In the genomic region with DNA sequence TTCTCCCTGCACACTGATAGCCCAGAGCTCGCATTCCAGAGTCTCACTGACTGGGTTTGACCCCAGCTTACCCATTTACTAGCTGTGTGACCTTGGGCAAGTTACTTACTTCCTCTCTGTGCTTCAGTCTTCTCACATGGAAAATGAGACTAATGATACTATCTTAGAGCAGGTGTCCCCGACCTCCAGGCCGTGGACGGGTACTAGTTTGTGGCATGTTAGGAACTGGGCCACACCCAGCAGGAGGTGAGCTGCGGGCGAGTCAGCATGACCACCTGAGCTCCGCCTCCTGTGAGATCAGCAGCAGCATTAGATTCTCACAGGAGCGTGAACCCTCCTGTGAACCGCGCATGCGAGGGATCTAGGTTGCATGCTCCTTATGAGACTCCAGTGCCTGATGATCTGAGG, we compare ENCODE assay signal across 12 cellular contexts. TPM values are rescaled to one million over a fixed set of nuclear protein-coding genes. Genes with fewer than 3 reads are reported as not detected.
DNase-seq lines count a peak whose midpoint lies in the region; ATAC-seq and TF ChIP-seq lines count a peak whose summit lies in the region.
"Had no signal": no experiment of that assay in that cellular context is flagged by ENCODE, and none has a peak within 500 bp of the region (broad histone marks: within the 10 kb centered on the region; RNA-seq: fewer than 3 reads in every experiment).

No MANE protein-coding gene starts in this region.

- no peaks in the 10 kb centered on the region for H3K27me3 Mint-ChIP-seq in activated CD8-positive, alpha-beta T cell treated with anti-CD3 and anti-CD28 coated beads, Interleukin-2, amount 10 ng/mL, durations not matched to agents 7 days and 5 days (ENCODE audit: low read depth)
- H3K27me3 Mint-ChIP-seq: naive thymus-derived CD8-positive, alpha-beta T cell had no signal

- peak overlapping the region; percentile 48 for H3K27ac Mint-ChIP-seq in activated CD8-positive, alpha-beta T cell treated with anti-CD3 and anti-CD28 coated beads, Interleukin-2, amount 10 ng/mL, durations not matched to agents 7 days and 5 days

- peaks cover 11% of the 10 kb centered on the region for H3K4me1 ChIP-seq in smooth muscle cell (ENCODE audit: low read depth)

- peaks cover 95% of the 10 kb centered on the region for H4K20me1 ChIP-seq in smooth muscle cell (ENCODE audit: low read depth)

- no peak overlapping the region for H2AFZ ChIP-seq in smooth muscle cell (ENCODE audit: low read depth)

- no peak for TF ChIP-seq CTCF in smooth muscle cell (IDR thresholded peaks at IDR 0.05; ENCODE audit: borderline replicate concordance, insufficient read depth, poor library complexity, severe bottlenecking)

- peaks cover 20% of the 10 kb centered on the region for H3K36me3 Mint-ChIP-seq in activated CD8-positive, alpha-beta T cell treated with anti-CD3 and anti-CD28 coated beads, Interleukin-2, amount 10 ng/mL, durations not matched to agents 7 days and 5 days (ENCODE audit: low read depth)

- peaks cover 24% of the 10 kb centered on the region for H3K4me1 Mint-ChIP-seq in activated CD8-positive, alpha-beta T cell treated with anti-CD3 and anti-CD28 coated beads, Interleukin-2, amount 10 ng/mL, durations not matched to agents 7 days and 5 days (ENCODE audit: low read depth)

- 71% methylated on average over 11 of the region's 11 CpGs for WGBS in smooth muscle cell (ENCODE audit: low lambda C conversion rate)

- H3K36me3 ChIP-seq in smooth muscle cell (ENCODE audit: low read depth) = no peaks in the 10 kb centered on the region

- no peaks in the 10 kb centered on the region for H3K9me3 ChIP-seq in smooth muscle cell (replicated peaks; ENCODE audit: low read depth)

- no peak overlapping the region for H3K4me3 Mint-ChIP-seq in activated CD8-positive, alpha-beta T cell treated with anti-CD3 and anti-CD28 coated beads, Interleukin-2, amount 10 ng/mL, durations not matched to agents 7 days and 5 days
- H3K4me3 Mint-ChIP-seq: naive thymus-derived CD8-positive, alpha-beta T cell had no signal

- H3K79me2 ChIP-seq in smooth muscle cell (ENCODE audit: low read depth) = peaks cover 85% of the 10 kb centered on the region

- POLR2A ChIA-PET in activated CD8-positive, alpha-beta T cell treated with anti-CD3 and anti-CD28 coated beads, Interleukin-2, amount 10 ng/mL, durations not matched to agents 7 days and 5 days (lab: Charles Lee) = no interaction called here

- no peaks in the 10 kb centered on the region for H3K9me3 Mint-ChIP-seq in activated CD8-positive, alpha-beta T cell treated with anti-CD3 and anti-CD28 coated beads, Interleukin-2, amount 10 ng/mL, durations not matched to agents 7 days and 5 days (ENCODE audit: insufficient read depth)
- H3K9me3 Mint-ChIP-seq: naive thymus-derived CD8-positive, alpha-beta T cell had no signal

- H3K9ac ChIP-seq in smooth muscle cell (ENCODE audit: low read depth) = peak overlapping the region; percentile 67

- H3K4me2 ChIP-seq in smooth muscle cell = peak overlapping the region; percentile 41

- H3K4me3 ChIP-seq in smooth muscle cell = no peak overlapping the region

- peak overlapping the region; percentile 82 for H3K27ac ChIP-seq in smooth muscle cell (ENCODE audit: low read depth)

- DNase-seq in NCI-H187 (lab: John Stamatoyannopoulos, UW) (peak; percentile 19 to 59), NCI-H187 treated with DMSO at 0.1 percent for 48 hours (lab: John Stamatoyannopoulos, UW) (no peak), iPS-NIHi11 (ENCODE audit: low spot score) (peak; percentile 29), smooth muscle cell (lab: John Stamatoyannopoulos, UW; ENCODE audit: unreplicated experiment) (no peak)
- DNase-seq in activated CD8-positive, alpha-beta T cell treated with anti-CD3 and anti-CD28 coated beads, Interleukin-2, amount 10 ng/mL, durations not matched to agents 7 days and 5 days = no peak
- DNase-seq in activated effector memory CD4-positive, alpha-beta T cell treated with anti-CD3 and anti-CD28 coated beads, Interleukin-2, amount 50 U/mL, for 16 hours = no peak
- DNase-seq: activated gamma-delta T cell; GDM1; HCEC 1CT; naive thymus-derived CD8-positive, alpha-beta T cell had no signal

- CTCF ChIA-PET in activated CD8-positive, alpha-beta T cell treated with anti-CD3 and anti-CD28 coated beads, Interleukin-2, amount 10 ng/mL, durations not matched to agents 7 days and 5 days (lab: Charles Lee) = interaction anchor here (0.7 to 1.5 kb wide), 5 partner anchors 14 to 56 kb away, joined by 3 to 4 read pairs (median 4); no protein-coding TSS in a partner anchor

- H3F3A ChIP-seq in smooth muscle cell (ENCODE audit: low read depth) = no peaks in the 10 kb centered on the region

- ATAC-seq in activated CD8-positive, alpha-beta T cell treated with anti-CD3 and anti-CD28 coated beads, Interleukin-2, amount 10 ng/mL, durations not matched to agents 7 days and 5 days = no peak
- no peak for ATAC-seq in HG03135 (IDR thresholded peaks at IDR 0.05; ENCODE audit: unreplicated experiment)
- ATAC-seq in HG02623 (IDR thresholded peaks at IDR 0.05; ENCODE audit: unreplicated experiment) = no peak
- ATAC-seq: naive thymus-derived CD8-positive, alpha-beta T cell had no signal

- H3K27me3 ChIP-seq in smooth muscle cell (ENCODE audit: low read depth) = no peaks in the 10 kb centered on the region

RNA-seq across cellular contexts. Expression of a gene that starts 15.8 kb away (rescaled TPM):
- 10 to 100 TPM; 78.9 to 81.9 TPM for total RNA-seq in activated CD8-positive, alpha-beta T cell treated with anti-CD3 and anti-CD28 coated beads, Interleukin-2, amount 10 ng/mL, durations not matched to agents 7 days and 5 days
- total RNA-seq in smooth muscle cell = 20.4 and 26.3 TPM in 2 replicates
- 11.5 and 14.9 TPM in 2 replicates for polyA plus RNA-seq in smooth muscle cell

Comparison
In these comparisons a context has a peak if more than half of its experiments do, and no peak if none do; other contexts are left out.
1. DNase-seq: peak in NCI-H187 (2 of 2) and iPS-NIHi11 (single experiment); none in NCI-H187 treated with DMSO at 0.1 percent for 48 hours (single experiment), activated CD8-positive, alpha-beta T cell treated with anti-CD3 and anti-CD28 coated beads, Interleukin-2, amount 10 ng/mL, durations not matched to agents 7 days and 5 days (single experiment), smooth muscle cell (single experiment) and activated effector memory CD4-positive, alpha-beta T cell treated with anti-CD3 and anti-CD28 coated beads, Interleukin-2, amount 50 U/mL, for 16 hours (single experiment).